Comparison of ENCODE assay signal across 20 cellular contexts in the genomic region with DNA sequence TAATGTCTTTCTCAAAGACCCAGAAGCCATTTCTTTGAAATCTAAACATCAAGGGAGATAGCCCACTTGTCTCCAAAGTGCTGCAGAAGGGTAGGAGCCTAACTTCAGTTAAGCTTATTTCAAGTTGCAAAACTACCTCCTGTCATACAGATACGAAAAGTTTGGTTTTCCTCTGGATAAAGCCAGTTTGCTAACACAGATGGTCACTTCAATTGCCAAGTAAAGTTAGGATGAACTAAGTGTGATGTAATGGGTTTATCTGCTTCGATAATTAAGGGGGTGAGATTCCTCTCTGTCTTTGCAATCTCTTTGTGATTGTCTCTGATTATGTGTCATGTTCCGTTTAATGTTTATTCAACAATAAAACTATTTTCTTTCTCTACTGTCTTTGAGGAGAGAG.
"Had no signal": no experiment of that assay in that cellular context is flagged by ENCODE, and none has a peak within 500 bp of the region (broad histone marks: within the 10 kb centered on the region; RNA-seq: fewer than 3 reads in every experiment).

No MANE protein-coding gene starts in this region.

- ATAC-seq: activated CD4-positive, CD25-positive, alpha-beta regulatory T cell treated with anti-CD3 and anti-CD28 coated beads, Interleukin-2, amount 50 U/mL, for 24 hours; activated T-cell treated with anti-CD3 and anti-CD28 coated beads, Interleukin-2, amount 50 U/mL, for 4 hours had no signal

- H3K27me3 Mint-ChIP-seq: brain, type B pancreatic cell had no signal

- H3K27ac Mint-ChIP-seq: activated naive CD4-positive, alpha-beta T cell treated with anti-CD3 and anti-CD28 coated beads for 36 hours; naive B cell; stimulated activated naive CD8-positive, alpha-beta T cell treated with anti-CD3 and anti-CD28 coated beads, Interleukin-15, Interleukin-2, amounts not matched to agents 100 ng/mL and 50 ng/mL, for 24 hours; T-helper 1 cell treated with Interleukin-12 subunit alpha and Interleukin-12 subunit beta and Interleukin-4 antibody, amounts not matched to agents 30 μg/mL and 1 μg/mL, for 36 hours; type B pancreatic cell had no signal

- H3K27me3 ChIP-seq: colonic mucosa, right atrium auricular region had no signal

- H3K4me3 Mint-ChIP-seq: activated naive CD4-positive, alpha-beta T cell treated with anti-CD3 and anti-CD28 coated beads for 36 hours; activated T-cell treated with anti-CD3 and anti-CD28 coated beads, Interleukin-2, amount 50 U/mL, for 4 hours; brain; naive B cell; neural crest cell; stimulated activated naive CD8-positive, alpha-beta T cell treated with anti-CD3 and anti-CD28 coated beads, Interleukin-15, Interleukin-2, amounts not matched to agents 100 ng/mL and 50 ng/mL, for 24 hours; T-helper 1 cell treated with Interleukin-12 subunit alpha and Interleukin-12 subunit beta and Interleukin-4 antibody, amounts not matched to agents 30 μg/mL and 1 μg/mL, for 36 hours; type B pancreatic cell had no signal

- H3K4me1 Mint-ChIP-seq: naive B cell had no signal

- H3K36me3 Mint-ChIP-seq: brain, naive B cell, type B pancreatic cell had no signal

- H3K9me3 Mint-ChIP-seq: activated naive CD4-positive, alpha-beta T cell treated with anti-CD3 and anti-CD28 coated beads for 36 hours; activated T-cell treated with anti-CD3 and anti-CD28 coated beads, Interleukin-2, amount 50 U/mL, for 4 hours; naive B cell; neural crest cell; stimulated activated naive CD8-positive, alpha-beta T cell treated with anti-CD3 and anti-CD28 coated beads, Interleukin-15, Interleukin-2, amounts not matched to agents 100 ng/mL and 50 ng/mL, for 24 hours; T-helper 1 cell treated with Interleukin-12 subunit alpha and Interleukin-12 subunit beta and Interleukin-4 antibody, amounts not matched to agents 30 μg/mL and 1 μg/mL, for 36 hours; type B pancreatic cell had no signal

- H3K4me3 ChIP-seq: colonic mucosa, left ventricle myocardium inferior, prostate gland, right atrium auricular region, skin epidermis had no signal

- H3K9me3 ChIP-seq: colonic mucosa, left ventricle myocardium inferior, prostate gland, right atrium auricular region had no signal

- H3K27ac ChIP-seq: colonic mucosa, left ventricle myocardium inferior, prostate gland, right atrium auricular region, skin epidermis had no signal

- DNase-seq: activated CD4-positive, alpha-beta T cell treated with anti-CD3 and anti-CD28 coated beads, Interleukin-2, amount 50 U/mL, for 1 hour; activated CD8-positive, alpha-beta memory T cell treated with anti-CD3 and anti-CD28 coated beads, Interleukin-2, amount 50 U/mL, for 4 hours; activated naive CD4-positive, alpha-beta T cell treated with anti-CD3 and anti-CD28 coated beads for 36 hours; activated T-cell treated with anti-CD3 and anti-CD28 coated beads, Interleukin-2, amount 50 U/mL, for 4 hours; central memory CD4-positive, alpha-beta T cell; colonic mucosa; hypothalamus; kidney; left ventricle myocardium inferior; mammary epithelial cell; naive B cell had no signal
